Comparison of ENCODE assay signal across 21 cellular contexts in the genomic region with DNA sequence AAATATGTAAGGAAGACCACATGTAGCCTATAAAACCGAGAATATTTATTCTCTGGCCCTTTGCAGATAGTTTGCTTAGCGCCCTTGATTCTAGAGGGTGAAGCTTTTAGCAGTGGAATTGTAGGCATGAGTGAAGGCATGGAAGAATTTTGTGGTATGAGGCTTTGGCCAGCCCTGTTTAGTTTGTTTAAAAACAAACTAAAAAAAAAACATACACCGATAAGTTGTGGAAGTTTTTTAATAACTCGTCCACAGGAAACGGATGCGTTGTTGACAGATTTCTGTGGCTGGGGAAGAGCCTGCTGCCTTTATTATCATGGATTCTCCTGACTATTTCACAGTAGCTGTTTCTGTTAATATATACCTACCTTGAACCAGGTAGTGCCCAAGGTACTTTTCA.
"Had no signal": no experiment of that assay in that cellular context is flagged by ENCODE, and none has a peak within 500 bp of the region (broad histone marks: within the 10 kb centered on the region; RNA-seq: fewer than 3 reads in every experiment).

No MANE protein-coding gene starts in this region.

- DNase-seq: activated CD4-positive, alpha-beta T cell treated with anti-CD3 and anti-CD28 coated beads, Interleukin-2, amount 10 ng/mL, durations not matched to agents 24 days and 14 days; activated CD8-positive, alpha-beta T cell treated with anti-CD3 and anti-CD28 coated beads, Interleukin-2, amount 10 ng/mL, durations not matched to agents 7 days and 5 days; activated naive CD4-positive, alpha-beta T cell treated with anti-CD3 and anti-CD28 coated beads for 36 hours; activated T-cell treated with anti-CD3 and anti-CD28 coated beads, Interleukin-2, amount 50 U/mL, for 24 hours; aorta; brain microvascular endothelial cell; central memory CD4-positive, alpha-beta T cell; colonic mucosa; mammary epithelial cell; naive B cell; stimulated activated CD4-positive, alpha-beta T cell treated with anti-CD3 and anti-CD28 coated beads, Interleukin-15, amount 100 ng/mL, for 24 hours; stimulated activated CD4-positive, alpha-beta T cell treated with anti-CD3 and anti-CD28 coated beads, Interleukin-2, amount 100 ng/mL, for 48 hours; stimulated activated naive CD8-positive, alpha-beta T cell treated with anti-CD3 and anti-CD28 coated beads, Interleukin-15, amount 100 ng/mL, for 72 hours; T-cell; T-helper 9 cell had no signal

- H3K27me3 ChIP-seq: brain microvascular endothelial cell, colonic mucosa, neural progenitor cell, right atrium auricular region, suprapubic skin had no signal

- H3K27ac ChIP-seq: brain microvascular endothelial cell, colonic mucosa, neural progenitor cell, prostate gland, right atrium auricular region, skin epidermis, suprapubic skin had no signal

- H3K4me3 Mint-ChIP-seq: activated CD4-positive, alpha-beta T cell treated with anti-CD3 and anti-CD28 coated beads, Interleukin-2, amount 10 ng/mL, durations not matched to agents 24 days and 14 days; activated CD8-positive, alpha-beta T cell treated with anti-CD3 and anti-CD28 coated beads, Interleukin-2, amount 10 ng/mL, durations not matched to agents 7 days and 5 days; activated naive CD4-positive, alpha-beta T cell treated with anti-CD3 and anti-CD28 coated beads for 36 hours; activated T-cell treated with anti-CD3 and anti-CD28 coated beads, Interleukin-2, amount 50 U/mL, for 24 hours; naive B cell; neural progenitor cell; stimulated activated naive CD8-positive, alpha-beta T cell treated with anti-CD3 and anti-CD28 coated beads, Interleukin-15, amount 100 ng/mL, for 72 hours; T-cell had no signal

- H3K36me3 ChIP-seq: brain microvascular endothelial cell, colonic mucosa, neural progenitor cell, prostate gland, right atrium auricular region, suprapubic skin had no signal

- H3K4me1 Mint-ChIP-seq: activated CD4-positive, alpha-beta T cell treated with anti-CD3 and anti-CD28 coated beads, Interleukin-2, amount 10 ng/mL, durations not matched to agents 24 days and 14 days; naive B cell; neural progenitor cell; stimulated activated naive CD8-positive, alpha-beta T cell treated with anti-CD3 and anti-CD28 coated beads, Interleukin-15, amount 100 ng/mL, for 72 hours; T-cell had no signal

- H3K9me3 ChIP-seq: colonic mucosa, prostate gland, right atrium auricular region, suprapubic skin had no signal

- H3K36me3 Mint-ChIP-seq: neural progenitor cell, T-cell had no signal

- H3K4me1 ChIP-seq: colonic mucosa, prostate gland, right atrium auricular region, suprapubic skin had no signal

- H3K4me3 ChIP-seq: colonic mucosa, neural progenitor cell, prostate gland, right atrium auricular region, skin epidermis, suprapubic skin had no signal

- ATAC-seq: activated CD8-positive, alpha-beta T cell treated with anti-CD3 and anti-CD28 coated beads, Interleukin-2, amount 10 ng/mL, durations not matched to agents 7 days and 5 days; SK-N-SH treated with all-trans-retinoic acid at 6 μM for 48 hours; stimulated activated naive CD8-positive, alpha-beta T cell treated with anti-CD3 and anti-CD28 coated beads, Interleukin-15, amount 100 ng/mL, for 72 hours; T-cell had no signal

- H3K9me3 Mint-ChIP-seq: activated CD4-positive, alpha-beta T cell treated with anti-CD3 and anti-CD28 coated beads, Interleukin-2, amount 10 ng/mL, durations not matched to agents 24 days and 14 days; activated naive CD4-positive, alpha-beta T cell treated with anti-CD3 and anti-CD28 coated beads for 36 hours; activated T-cell treated with anti-CD3 and anti-CD28 coated beads, Interleukin-2, amount 50 U/mL, for 24 hours; neural progenitor cell; stimulated activated naive CD8-positive, alpha-beta T cell treated with anti-CD3 and anti-CD28 coated beads, Interleukin-15, amount 100 ng/mL, for 72 hours; T-cell had no signal

- H3K27ac Mint-ChIP-seq: activated CD4-positive, alpha-beta T cell treated with anti-CD3 and anti-CD28 coated beads, Interleukin-2, amount 10 ng/mL, durations not matched to agents 24 days and 14 days; activated CD8-positive, alpha-beta T cell treated with anti-CD3 and anti-CD28 coated beads, Interleukin-2, amount 10 ng/mL, durations not matched to agents 7 days and 5 days; activated naive CD4-positive, alpha-beta T cell treated with anti-CD3 and anti-CD28 coated beads for 36 hours; activated T-cell treated with anti-CD3 and anti-CD28 coated beads, Interleukin-2, amount 50 U/mL, for 24 hours; naive B cell; neural progenitor cell; stimulated activated naive CD8-positive, alpha-beta T cell treated with anti-CD3 and anti-CD28 coated beads, Interleukin-15, amount 100 ng/mL, for 72 hours; T-cell had no signal
